In genomic region chr7:116271980-116272886, GRCh38 we compare ENCODE assay signal across 8 cellular contexts.
DNase-seq lines count a peak whose midpoint lies in the region; ATAC-seq and TF ChIP-seq lines count a peak whose summit lies in the region.

No MANE protein-coding gene starts in this region.

- no peak overlapping the region for H3K27ac ChIP-seq in ovary

- H3K4me1 ChIP-seq in ovary (ENCODE audit: insufficient read depth) = peaks cover 9% of the 10 kb centered on the region

- H3K36me3 ChIP-seq in ovary = no peaks in the 10 kb centered on the region

- TF ChIP-seq CTCF in ovary (IDR thresholded peaks at IDR 0.05) = no peak

- intact Hi-C loops in ovary (cut with DNase I) = loop anchor here in 1 of 4 donors (10.0 kb wide), 1 partner anchor 253 kb away; the partner anchor contains the start of gene CAV1

- no peak for TF ChIP-seq EP300 in ovary (IDR thresholded peaks at IDR 0.05)

- H3K27me3 ChIP-seq in ovary = no peaks in the 10 kb centered on the region

- ATAC-seq in esophagus mucosa (peak; percentile 97), GM19397 (IDR thresholded peaks at IDR 0.05; ENCODE audit: unreplicated experiment) (no peak)

- H3K9me3 ChIP-seq in ovary = no peaks in the 10 kb centered on the region

- no peak for TF ChIP-seq POLR2A in ovary (IDR thresholded peaks at IDR 0.05)

- DNase-seq in Daoy (ENCODE audit: low read depth) (peak; percentile 96), LoVo (ENCODE audit: low spot score) (peak; percentile 69), ovary (peak in 4 of 5 donors; percentile 23 to 44 (median 26)), NCI-H748 treated with DMSO at 0.1 percent for 48 hours (lab: John Stamatoyannopoulos, UW) (no peak), NCI-H526 (lab: John Stamatoyannopoulos, UW) (no peak)
- no peak for DNase-seq in stimulated activated CD4-positive, alpha-beta T cell treated with anti-CD3 and anti-CD28 coated beads, Interleukin-4, amount 100 ng/mL, for 1 hour

- H3K4me3 ChIP-seq in ovary = no peak overlapping the region

- 8 to 17% (median 13%) methylated on average over 4 of the region's 4 CpGs for WGBS in ovary, 3 donors

Comparison
In these comparisons a context has a peak if more than half of its experiments do, and no peak if none do; other contexts are left out.
1. DNase-seq: peak in Daoy (single experiment), LoVo (single experiment) and ovary (4 of 5); none in NCI-H748 treated with DMSO at 0.1 percent for 48 hours (single experiment), NCI-H526 (0 of 2) and stimulated activated CD4-positive, alpha-beta T cell treated with anti-CD3 and anti-CD28 coated beads, Interleukin-4, amount 100 ng/mL, for 1 hour (single experiment).